Comparison of ENCODE assay signal across 9 cellular contexts in genomic region chrX:63270873-63271272, GRCh38.
"Had no signal": no experiment of that assay in that cellular context is flagged by ENCODE, and none has a peak within 500 bp of the region (broad histone marks: within the 10 kb centered on the region; RNA-seq: fewer than 3 reads in every experiment).

No MANE protein-coding gene starts in this region.

- H2AFZ ChIP-seq: GM23248 had no signal

- H3K9ac ChIP-seq: GM23248, KMS-11 had no signal

- H3K4me3 ChIP-seq: GM23248 had no signal

- H3K27ac ChIP-seq: GM23248, KMS-11 had no signal

- FAIRE-seq: H54, HTR-8/SVneo had no signal

- DNase-seq: GM23248, GOT3, H9, HCEC 1CT, Karpas-422, KBM-7 had no signal

- H3K4me2 ChIP-seq: KMS-11 had no signal
